1 cellular context compared by ENCODE assay signal in the genomic region with DNA sequence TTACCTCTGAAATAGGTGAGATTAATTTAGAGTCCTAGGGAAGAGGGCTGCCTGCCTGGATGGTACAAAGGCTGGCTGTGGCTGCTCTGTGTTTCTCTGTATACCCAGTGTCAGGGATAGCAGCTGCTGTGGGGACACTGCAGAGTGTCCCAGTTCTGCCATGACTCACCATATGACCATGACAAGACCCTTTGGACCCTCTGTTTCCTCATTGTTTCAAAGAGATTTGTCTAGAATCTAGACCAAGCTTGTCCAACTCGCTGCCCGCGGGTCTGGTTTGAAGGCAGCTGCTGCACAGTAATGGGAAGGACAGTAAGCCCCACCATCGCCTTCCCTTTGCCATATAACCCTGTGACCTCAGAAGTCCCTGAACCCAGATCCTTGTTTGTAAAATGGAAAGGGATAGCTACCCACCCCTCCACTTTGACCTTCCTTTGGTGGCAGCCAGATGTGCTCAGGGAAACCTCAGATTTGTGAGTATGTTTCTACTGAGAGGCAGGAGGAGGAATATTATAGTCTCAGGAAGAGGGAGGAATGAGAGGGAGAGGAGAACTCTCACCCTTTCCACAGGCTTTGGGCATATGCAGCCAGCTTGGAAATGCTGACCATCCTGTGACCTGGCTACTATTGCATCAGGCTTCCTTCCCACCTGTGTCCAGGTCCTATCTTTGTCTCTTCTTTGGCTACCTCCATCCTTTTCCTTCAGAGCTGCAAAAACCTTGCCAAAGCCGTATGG.
A peak's percentile ranks its signal among the peaks of the same experiment; 100 is the strongest.
TF ChIP-seq lines count a peak whose summit lies in the region.

No MANE protein-coding gene starts in this region.

TF ChIP-seq in HepG2, 621 proteins besides CTCF, POLR2A, EP300 and RAD21 (continued from another document and continues in another):
- TF ChIP-seq, protein P1, sequence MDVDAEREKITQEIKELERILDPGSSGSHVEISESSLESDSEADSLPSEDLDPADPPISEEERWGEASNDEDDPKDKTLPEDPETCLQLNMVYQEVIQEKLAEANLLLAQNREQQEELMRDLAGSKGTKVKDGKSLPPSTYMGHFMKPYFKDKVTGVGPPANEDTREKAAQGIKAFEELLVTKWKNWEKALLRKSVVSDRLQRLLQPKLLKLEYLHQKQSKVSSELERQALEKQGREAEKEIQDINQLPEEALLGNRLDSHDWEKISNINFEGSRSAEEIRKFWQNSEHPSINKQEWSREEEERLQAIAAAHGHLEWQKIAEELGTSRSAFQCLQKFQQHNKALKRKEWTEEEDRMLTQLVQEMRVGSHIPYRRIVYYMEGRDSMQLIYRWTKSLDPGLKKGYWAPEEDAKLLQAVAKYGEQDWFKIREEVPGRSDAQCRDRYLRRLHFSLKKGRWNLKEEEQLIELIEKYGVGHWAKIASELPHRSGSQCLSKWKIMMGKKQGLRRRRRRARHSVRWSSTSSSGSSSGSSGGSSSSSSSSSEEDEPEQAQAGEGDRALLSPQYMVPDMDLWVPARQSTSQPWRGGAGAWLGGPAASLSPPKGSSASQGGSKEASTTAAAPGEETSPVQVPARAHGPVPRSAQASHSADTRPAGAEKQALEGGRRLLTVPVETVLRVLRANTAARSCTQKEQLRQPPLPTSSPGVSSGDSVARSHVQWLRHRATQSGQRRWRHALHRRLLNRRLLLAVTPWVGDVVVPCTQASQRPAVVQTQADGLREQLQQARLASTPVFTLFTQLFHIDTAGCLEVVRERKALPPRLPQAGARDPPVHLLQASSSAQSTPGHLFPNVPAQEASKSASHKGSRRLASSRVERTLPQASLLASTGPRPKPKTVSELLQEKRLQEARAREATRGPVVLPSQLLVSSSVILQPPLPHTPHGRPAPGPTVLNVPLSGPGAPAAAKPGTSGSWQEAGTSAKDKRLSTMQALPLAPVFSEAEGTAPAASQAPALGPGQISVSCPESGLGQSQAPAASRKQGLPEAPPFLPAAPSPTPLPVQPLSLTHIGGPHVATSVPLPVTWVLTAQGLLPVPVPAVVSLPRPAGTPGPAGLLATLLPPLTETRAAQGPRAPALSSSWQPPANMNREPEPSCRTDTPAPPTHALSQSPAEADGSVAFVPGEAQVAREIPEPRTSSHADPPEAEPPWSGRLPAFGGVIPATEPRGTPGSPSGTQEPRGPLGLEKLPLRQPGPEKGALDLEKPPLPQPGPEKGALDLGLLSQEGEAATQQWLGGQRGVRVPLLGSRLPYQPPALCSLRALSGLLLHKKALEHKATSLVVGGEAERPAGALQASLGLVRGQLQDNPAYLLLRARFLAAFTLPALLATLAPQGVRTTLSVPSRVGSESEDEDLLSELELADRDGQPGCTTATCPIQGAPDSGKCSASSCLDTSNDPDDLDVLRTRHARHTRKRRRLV (CRISPR knock-in tag; IDR thresholded peaks at IDR 0.05) = no peak
- TF ChIP-seq, protein P2, sequence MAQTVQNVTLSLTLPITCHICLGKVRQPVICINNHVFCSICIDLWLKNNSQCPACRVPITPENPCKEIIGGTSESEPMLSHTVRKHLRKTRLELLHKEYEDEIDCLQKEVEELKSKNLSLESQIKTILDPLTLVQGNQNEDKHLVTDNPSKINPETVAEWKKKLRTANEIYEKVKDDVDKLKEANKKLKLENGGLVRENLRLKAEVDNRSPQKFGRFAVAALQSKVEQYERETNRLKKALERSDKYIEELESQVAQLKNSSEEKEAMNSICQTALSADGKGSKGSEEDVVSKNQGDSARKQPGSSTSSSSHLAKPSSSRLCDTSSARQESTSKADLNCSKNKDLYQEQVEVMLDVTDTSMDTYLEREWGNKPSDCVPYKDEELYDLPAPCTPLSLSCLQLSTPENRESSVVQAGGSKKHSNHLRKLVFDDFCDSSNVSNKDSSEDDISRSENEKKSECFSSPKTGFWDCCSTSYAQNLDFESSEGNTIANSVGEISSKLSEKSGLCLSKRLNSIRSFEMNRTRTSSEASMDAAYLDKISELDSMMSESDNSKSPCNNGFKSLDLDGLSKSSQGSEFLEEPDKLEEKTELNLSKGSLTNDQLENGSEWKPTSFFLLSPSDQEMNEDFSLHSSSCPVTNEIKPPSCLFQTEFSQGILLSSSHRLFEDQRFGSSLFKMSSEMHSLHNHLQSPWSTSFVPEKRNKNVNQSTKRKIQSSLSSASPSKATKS (CRISPR knock-in tag; IDR thresholded peaks at IDR 0.05) = no peak
- 0 out of 2 replicates have a peak, but pooled peaks have one; percentile 40 for TF ChIP-seq ZNF264 (CRISPR knock-in tag; IDR thresholded peaks at IDR 0.05)
- TF ChIP-seq JUN (CRISPR knock-in tag; IDR thresholded peaks at IDR 0.05) = peak; percentile 69; the same call in 1 of the 2 replicates
- no peak for TF ChIP-seq MLLT10 (CRISPR knock-in tag; IDR thresholded peaks at IDR 0.05)
- TF ChIP-seq HDAC2 (CRISPR knock-in tag; IDR thresholded peaks at IDR 0.05) = peak; percentile 31; the same call in 1 of the 2 replicates
- TF ChIP-seq, protein P3, sequence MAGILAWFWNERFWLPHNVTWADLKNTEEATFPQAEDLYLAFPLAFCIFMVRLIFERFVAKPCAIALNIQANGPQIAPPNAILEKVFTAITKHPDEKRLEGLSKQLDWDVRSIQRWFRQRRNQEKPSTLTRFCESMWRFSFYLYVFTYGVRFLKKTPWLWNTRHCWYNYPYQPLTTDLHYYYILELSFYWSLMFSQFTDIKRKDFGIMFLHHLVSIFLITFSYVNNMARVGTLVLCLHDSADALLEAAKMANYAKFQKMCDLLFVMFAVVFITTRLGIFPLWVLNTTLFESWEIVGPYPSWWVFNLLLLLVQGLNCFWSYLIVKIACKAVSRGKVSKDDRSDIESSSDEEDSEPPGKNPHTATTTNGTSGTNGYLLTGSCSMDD (CRISPR knock-in tag; IDR thresholded peaks at IDR 0.05) = no peak
- TF ChIP-seq ZNF589 (CRISPR knock-in tag; conservative IDR thresholded peaks at IDR 0.05) = no peak
- no peak for TF ChIP-seq ZNF430 (CRISPR knock-in tag; IDR thresholded peaks at IDR 0.05)
- TF ChIP-seq, protein P4, sequence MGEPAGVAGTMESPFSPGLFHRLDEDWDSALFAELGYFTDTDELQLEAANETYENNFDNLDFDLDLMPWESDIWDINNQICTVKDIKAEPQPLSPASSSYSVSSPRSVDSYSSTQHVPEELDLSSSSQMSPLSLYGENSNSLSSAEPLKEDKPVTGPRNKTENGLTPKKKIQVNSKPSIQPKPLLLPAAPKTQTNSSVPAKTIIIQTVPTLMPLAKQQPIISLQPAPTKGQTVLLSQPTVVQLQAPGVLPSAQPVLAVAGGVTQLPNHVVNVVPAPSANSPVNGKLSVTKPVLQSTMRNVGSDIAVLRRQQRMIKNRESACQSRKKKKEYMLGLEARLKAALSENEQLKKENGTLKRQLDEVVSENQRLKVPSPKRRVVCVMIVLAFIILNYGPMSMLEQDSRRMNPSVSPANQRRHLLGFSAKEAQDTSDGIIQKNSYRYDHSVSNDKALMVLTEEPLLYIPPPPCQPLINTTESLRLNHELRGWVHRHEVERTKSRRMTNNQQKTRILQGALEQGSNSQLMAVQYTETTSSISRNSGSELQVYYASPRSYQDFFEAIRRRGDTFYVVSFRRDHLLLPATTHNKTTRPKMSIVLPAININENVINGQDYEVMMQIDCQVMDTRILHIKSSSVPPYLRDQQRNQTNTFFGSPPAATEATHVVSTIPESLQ (CRISPR knock-in tag; conservative IDR thresholded peaks at IDR 0.05) = no peak
- no peak for TF ChIP-seq ZNF34 (CRISPR knock-in tag; IDR thresholded peaks at IDR 0.05; ENCODE audit: borderline replicate concordance)
- no peak for TF ChIP-seq ZNF660 (CRISPR knock-in tag; IDR thresholded peaks at IDR 0.05; ENCODE audit: borderline replicate concordance, low read depth)
- TF ChIP-seq, protein P5, sequence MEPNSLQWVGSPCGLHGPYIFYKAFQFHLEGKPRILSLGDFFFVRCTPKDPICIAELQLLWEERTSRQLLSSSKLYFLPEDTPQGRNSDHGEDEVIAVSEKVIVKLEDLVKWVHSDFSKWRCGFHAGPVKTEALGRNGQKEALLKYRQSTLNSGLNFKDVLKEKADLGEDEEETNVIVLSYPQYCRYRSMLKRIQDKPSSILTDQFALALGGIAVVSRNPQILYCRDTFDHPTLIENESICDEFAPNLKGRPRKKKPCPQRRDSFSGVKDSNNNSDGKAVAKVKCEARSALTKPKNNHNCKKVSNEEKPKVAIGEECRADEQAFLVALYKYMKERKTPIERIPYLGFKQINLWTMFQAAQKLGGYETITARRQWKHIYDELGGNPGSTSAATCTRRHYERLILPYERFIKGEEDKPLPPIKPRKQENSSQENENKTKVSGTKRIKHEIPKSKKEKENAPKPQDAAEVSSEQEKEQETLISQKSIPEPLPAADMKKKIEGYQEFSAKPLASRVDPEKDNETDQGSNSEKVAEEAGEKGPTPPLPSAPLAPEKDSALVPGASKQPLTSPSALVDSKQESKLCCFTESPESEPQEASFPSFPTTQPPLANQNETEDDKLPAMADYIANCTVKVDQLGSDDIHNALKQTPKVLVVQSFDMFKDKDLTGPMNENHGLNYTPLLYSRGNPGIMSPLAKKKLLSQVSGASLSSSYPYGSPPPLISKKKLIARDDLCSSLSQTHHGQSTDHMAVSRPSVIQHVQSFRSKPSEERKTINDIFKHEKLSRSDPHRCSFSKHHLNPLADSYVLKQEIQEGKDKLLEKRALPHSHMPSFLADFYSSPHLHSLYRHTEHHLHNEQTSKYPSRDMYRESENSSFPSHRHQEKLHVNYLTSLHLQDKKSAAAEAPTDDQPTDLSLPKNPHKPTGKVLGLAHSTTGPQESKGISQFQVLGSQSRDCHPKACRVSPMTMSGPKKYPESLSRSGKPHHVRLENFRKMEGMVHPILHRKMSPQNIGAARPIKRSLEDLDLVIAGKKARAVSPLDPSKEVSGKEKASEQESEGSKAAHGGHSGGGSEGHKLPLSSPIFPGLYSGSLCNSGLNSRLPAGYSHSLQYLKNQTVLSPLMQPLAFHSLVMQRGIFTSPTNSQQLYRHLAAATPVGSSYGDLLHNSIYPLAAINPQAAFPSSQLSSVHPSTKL (CRISPR knock-in tag; IDR thresholded peaks at IDR 0.05) = peak; percentile 65
- TF ChIP-seq GATAD1 (CRISPR knock-in tag; IDR thresholded peaks at IDR 0.05) = 0 out of 2 replicates have a peak, but pooled peaks have one; percentile 32
- TF ChIP-seq, protein P6, sequence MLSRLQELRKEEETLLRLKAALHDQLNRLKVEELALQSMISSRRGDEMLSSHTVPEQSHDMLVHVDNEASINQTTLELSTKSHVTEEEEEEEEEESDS (CRISPR knock-in tag; IDR thresholded peaks at IDR 0.05; ENCODE audit: borderline replicate concordance) = no peak
- TF ChIP-seq, protein P7, sequence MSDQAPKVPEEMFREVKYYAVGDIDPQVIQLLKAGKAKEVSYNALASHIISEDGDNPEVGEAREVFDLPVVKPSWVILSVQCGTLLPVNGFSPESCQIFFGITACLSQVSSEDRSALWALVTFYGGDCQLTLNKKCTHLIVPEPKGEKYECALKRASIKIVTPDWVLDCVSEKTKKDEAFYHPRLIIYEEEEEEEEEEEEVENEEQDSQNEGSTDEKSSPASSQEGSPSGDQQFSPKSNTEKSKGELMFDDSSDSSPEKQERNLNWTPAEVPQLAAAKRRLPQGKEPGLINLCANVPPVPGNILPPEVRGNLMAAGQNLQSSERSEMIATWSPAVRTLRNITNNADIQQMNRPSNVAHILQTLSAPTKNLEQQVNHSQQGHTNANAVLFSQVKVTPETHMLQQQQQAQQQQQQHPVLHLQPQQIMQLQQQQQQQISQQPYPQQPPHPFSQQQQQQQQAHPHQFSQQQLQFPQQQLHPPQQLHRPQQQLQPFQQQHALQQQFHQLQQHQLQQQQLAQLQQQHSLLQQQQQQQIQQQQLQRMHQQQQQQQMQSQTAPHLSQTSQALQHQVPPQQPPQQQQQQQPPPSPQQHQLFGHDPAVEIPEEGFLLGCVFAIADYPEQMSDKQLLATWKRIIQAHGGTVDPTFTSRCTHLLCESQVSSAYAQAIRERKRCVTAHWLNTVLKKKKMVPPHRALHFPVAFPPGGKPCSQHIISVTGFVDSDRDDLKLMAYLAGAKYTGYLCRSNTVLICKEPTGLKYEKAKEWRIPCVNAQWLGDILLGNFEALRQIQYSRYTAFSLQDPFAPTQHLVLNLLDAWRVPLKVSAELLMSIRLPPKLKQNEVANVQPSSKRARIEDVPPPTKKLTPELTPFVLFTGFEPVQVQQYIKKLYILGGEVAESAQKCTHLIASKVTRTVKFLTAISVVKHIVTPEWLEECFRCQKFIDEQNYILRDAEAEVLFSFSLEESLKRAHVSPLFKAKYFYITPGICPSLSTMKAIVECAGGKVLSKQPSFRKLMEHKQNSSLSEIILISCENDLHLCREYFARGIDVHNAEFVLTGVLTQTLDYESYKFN (CRISPR knock-in tag; conservative IDR thresholded peaks at IDR 0.05) = 0 out of 2 replicates have a peak, but pooled peaks have one; percentile 21
- TF ChIP-seq, protein P8, sequence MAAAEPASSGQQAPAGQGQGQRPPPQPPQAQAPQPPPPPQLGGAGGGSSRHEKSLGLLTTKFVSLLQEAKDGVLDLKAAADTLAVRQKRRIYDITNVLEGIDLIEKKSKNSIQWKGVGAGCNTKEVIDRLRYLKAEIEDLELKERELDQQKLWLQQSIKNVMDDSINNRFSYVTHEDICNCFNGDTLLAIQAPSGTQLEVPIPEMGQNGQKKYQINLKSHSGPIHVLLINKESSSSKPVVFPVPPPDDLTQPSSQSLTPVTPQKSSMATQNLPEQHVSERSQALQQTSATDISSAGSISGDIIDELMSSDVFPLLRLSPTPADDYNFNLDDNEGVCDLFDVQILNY (CRISPR knock-in tag; conservative IDR thresholded peaks at IDR 0.05) = no peak
- TF ChIP-seq ZNF292 (CRISPR knock-in tag; IDR thresholded peaks at IDR 0.05; ENCODE audit: borderline replicate concordance, low read depth) = peak; percentile 70; the same call in 1 of the 2 replicates
- 0 out of 2 replicates have a peak, but pooled peaks have one; percentile 36 for TF ChIP-seq ZMYM3 (CRISPR knock-in tag; IDR thresholded peaks at IDR 0.05)
- TF ChIP-seq EED (CRISPR knock-in tag; IDR thresholded peaks at IDR 0.05) = no peak
- TF ChIP-seq ZNF749 (CRISPR knock-in tag; IDR thresholded peaks at IDR 0.05; ENCODE audit: borderline replicate concordance) = no peak
- TF ChIP-seq NR2F6 (IDR thresholded peaks at IDR 0.05) = no peak
- no peak for TF ChIP-seq NR2F6 (CRISPR knock-in tag; IDR thresholded peaks at IDR 0.05)
- TF ChIP-seq ZNF251 (CRISPR knock-in tag; IDR thresholded peaks at IDR 0.05) = no peak
- no peak for TF ChIP-seq ZNF841 (CRISPR knock-in tag; IDR thresholded peaks at IDR 0.05; ENCODE audit: borderline replicate concordance)
